Comparison of ENCODE assay signal across 21 cellular contexts in the genomic region with DNA sequence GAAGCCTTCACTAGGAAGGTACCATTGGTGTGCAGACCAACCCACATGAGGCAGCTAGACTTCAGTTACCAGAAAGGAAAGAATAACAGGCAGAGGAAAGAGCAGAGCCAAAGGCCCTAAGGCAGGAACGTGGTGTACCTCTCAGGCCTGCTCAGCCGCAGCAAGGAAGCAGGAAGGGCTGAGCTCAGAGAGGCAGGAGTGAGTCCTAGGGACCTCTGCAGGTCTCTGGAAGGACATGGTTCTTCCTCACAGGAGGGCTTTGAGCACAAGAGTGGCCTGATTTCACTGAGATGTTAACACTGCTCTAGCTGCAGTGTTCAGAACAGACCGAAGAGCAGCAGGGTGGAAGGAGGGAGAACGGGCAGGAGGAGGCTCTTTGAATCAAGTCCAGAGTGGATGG.
DNase-seq lines count a peak whose midpoint lies in the region; ATAC-seq and TF ChIP-seq lines count a peak whose summit lies in the region.
"Had no signal": no experiment of that assay in that cellular context is flagged by ENCODE, and none has a peak within 500 bp of the region (broad histone marks: within the 10 kb centered on the region; RNA-seq: fewer than 3 reads in every experiment).

No MANE protein-coding gene starts in this region.

- no peak overlapping the region for H2AFZ ChIP-seq in PC-3 (ENCODE audit: low read length)

- BruUV-seq in PC-3 (replicated peaks; lab: Mats Ljungman, UMichigan): no TSS peak

- H3K27ac ChIP-seq in caudate nucleus (ENCODE audit: low read depth, low read length): peak overlapping the region; percentile 68
- no peak overlapping the region for H3K27ac ChIP-seq in mesendoderm (ENCODE audit: low read depth, low read length)
- H3K27ac ChIP-seq in temporal lobe (ENCODE audit: low read depth, low read length): peak overlapping the region; percentile 5
- no peak overlapping the region for H3K27ac ChIP-seq in PC-3 (ENCODE audit: low read length)
- H3K27ac ChIP-seq: right atrium auricular region had no signal

- H3K9me3 ChIP-seq in PC-3 (ENCODE audit: low read length): no peaks in the 10 kb centered on the region
- H3K9me3 ChIP-seq: right atrium auricular region, transverse colon had no signal

- H3K9ac ChIP-seq in mesendoderm (ENCODE audit: low read length) (no peak overlapping the region), PC-3 (ENCODE audit: low read length) (no peak overlapping the region)

- H4K8ac ChIP-seq in mesendoderm (ENCODE audit: low read depth, low read length): no peak overlapping the region

- POLR2A ChIA-PET in PC-3 (lab: Charles Lee; ENCODE audit: unreplicated experiment): no interaction called here

- no peaks in the 10 kb centered on the region for H3K79me2 ChIP-seq in mesendoderm (ENCODE audit: control insufficient read depth, insufficient read depth, low read length)
- H3K79me2 ChIP-seq in PC-3 (ENCODE audit: low read length): no peaks in the 10 kb centered on the region

- no peak overlapping the region for H3K18ac ChIP-seq in mesendoderm (ENCODE audit: low read length)

- no peak overlapping the region for H3K23ac ChIP-seq in mesendoderm (ENCODE audit: low read length)

- no peak overlapping the region for H2BK120ac ChIP-seq in mesendoderm (ENCODE audit: low read depth, low read length)

- H3K27me3 ChIP-seq in mesendoderm (ENCODE audit: insufficient read depth, low read length, poor library complexity) (no peaks in the 10 kb centered on the region), PC-3 (ENCODE audit: low read length) (peaks cover 32% of the 10 kb centered on the region; the same call in 1 of the 2 replicates)
- H3K27me3 ChIP-seq: right atrium auricular region, transverse colon had no signal

- H3F3A ChIP-seq in PC-3 (ENCODE audit: low read length, unreplicated experiment): no peaks in the 10 kb centered on the region

- CTCF ChIA-PET in PC-3 (lab: Charles Lee): no interaction called here

- H3K4me2 ChIP-seq in mesendoderm (ENCODE audit: low read length) (no peak overlapping the region), PC-3 (ENCODE audit: low read length) (no peak overlapping the region)

- H2BK5ac ChIP-seq in mesendoderm (ENCODE audit: low read length): no peak overlapping the region

- H2BK15ac ChIP-seq in mesendoderm (replicated peaks; ENCODE audit: low read depth): no peak overlapping the region

- H3K79me1 ChIP-seq in mesendoderm (ENCODE audit: low read length): no peaks in the 10 kb centered on the region

- intact Hi-C loops in PC-3 (cut with micrococcal nuclease): no loop called here

- ATAC-seq in GM21825 (IDR thresholded peaks at IDR 0.05; ENCODE audit: unreplicated experiment): no peak
- no peak for ATAC-seq in PC-3

- H4K20me1 ChIP-seq in PC-3 (ENCODE audit: low read length): no peaks in the 10 kb centered on the region

- no CpG with 5 or more reads among the region's 4 CpGs for WGBS in mesendoderm (ENCODE audit: extremely low coverage, insufficient coverage, low lambda C conversion rate)

- peak; percentile 7 for DNase-seq in M059J (ENCODE audit: low read depth)
- DNase-seq in caudate nucleus (lab: John Stamatoyannopoulos, UW): peak in 1 of 61 donors; percentile 40
- DNase-seq in mesendoderm: peak; percentile 21
- no peak for DNase-seq in PC-3
- no peak for DNase-seq in amniotic stem cell (lab: John Stamatoyannopoulos, UW)
- DNase-seq in NCI-H1417 treated with DMSO at 0.1 percent for 48 hours (lab: John Stamatoyannopoulos, UW): no peak
- DNase-seq: activated CD4-positive, alpha-beta memory T cell treated with anti-CD3 and anti-CD28 coated beads, Interleukin-2, amount 10 ng/mL, durations not matched to agents 7 days and 5 days; activated naive CD4-positive, alpha-beta T cell treated with Interleukin-2 at 50 U/mL for 16 hours; activated T-cell treated with anti-CD3 and anti-CD28 coated beads, Interleukin-2, amount 50 U/mL, for 24 hours; DND-41; hippocampal formation; kidney glomerular epithelial cell; NCI-H1417; NCI-H2171 treated with DMSO at 0.1 percent for 48 hours; NCI-H748 treated with DMSO at 0.1 percent for 48 hours; stimulated activated CD4-positive, alpha-beta T cell treated with anti-CD3 and anti-CD28 coated beads, Interleukin-15, amount 100 ng/mL, for 24 hours; T-helper 1 cell; transverse colon had no signal

- H2AK5ac ChIP-seq in mesendoderm (ENCODE audit: low read length): no peak overlapping the region

- H3K4me1 ChIP-seq in mesendoderm (ENCODE audit: control insufficient read depth, low read depth, low read length): no peaks in the 10 kb centered on the region
- H3K4me1 ChIP-seq in PC-3 (ENCODE audit: insufficient read depth, low read length): no peaks in the 10 kb centered on the region
- H3K4me1 ChIP-seq: right atrium auricular region had no signal

- no peak overlapping the region for H3K4me3 ChIP-seq in mesendoderm (ENCODE audit: low read length)
- H3K4me3 ChIP-seq in PC-3 (ENCODE audit: low read length): no peak overlapping the region
- H3K4me3 ChIP-seq: right atrium auricular region, transverse colon had no signal

- no peaks in the 10 kb centered on the region for H3K9me2 ChIP-seq in PC-3 (replicated peaks; ENCODE audit: low read length)

- no peak overlapping the region for H4K5ac ChIP-seq in mesendoderm (ENCODE audit: low read length)

- H3K36me3 ChIP-seq in mesendoderm (ENCODE audit: control insufficient read depth, insufficient read depth, low read length) (no peaks in the 10 kb centered on the region), PC-3 (ENCODE audit: low read depth, low read length) (no peaks in the 10 kb centered on the region)
- H3K36me3 ChIP-seq: right atrium auricular region, transverse colon had no signal

- TF ChIP-seq CTCF in PC-3 (conservative IDR thresholded peaks at IDR 0.05; ENCODE audit: low read depth, low read length): no peak

- H3K4ac ChIP-seq in mesendoderm (ENCODE audit: low read depth, low read length): no peak overlapping the region

- no peak overlapping the region for H3K56ac ChIP-seq in mesendoderm (ENCODE audit: low read length)

Comparison
In these comparisons a context has a peak if more than half of its experiments do, and no peak if none do; other contexts are left out.
1. DNase-seq: peak in M059J (single experiment) and mesendoderm (single experiment); none in PC-3 (single experiment), amniotic stem cell (single experiment) and NCI-H1417 treated with DMSO at 0.1 percent for 48 hours (single experiment).
2. H3K27ac ChIP-seq: peak in caudate nucleus (single experiment) and temporal lobe (single experiment); none in mesendoderm (single experiment) and PC-3 (single experiment).